In genomic region chr15:63251701-63252100, GRCh38 we compare ENCODE assay signal across 14 cellular contexts.
"Had no signal": no experiment of that assay in that cellular context is flagged by ENCODE, and none has a peak within 500 bp of the region (broad histone marks: within the 10 kb centered on the region; RNA-seq: fewer than 3 reads in every experiment).

No MANE protein-coding gene starts in this region.

- H3K27ac Mint-ChIP-seq: dendritic cell treated with granulocyte-macrophage colony-stimulating factor and Interleukin-4, amounts not matched to agents 40 ng/mL and 50 ng/mL, for 4 days; nephron progenitor cell had no signal

- H3K27me3 ChIP-seq: sigmoid colon, stomach had no signal

- H3K4me3 ChIP-seq: sigmoid colon, stomach, thoracic aorta had no signal

- H3K9me3 Mint-ChIP-seq: dendritic cell treated with granulocyte-macrophage colony-stimulating factor and Interleukin-4, amounts not matched to agents 40 ng/mL and 50 ng/mL, for 4 days; nephron progenitor cell had no signal

- H3K27me3 Mint-ChIP-seq: dendritic cell treated with granulocyte-macrophage colony-stimulating factor and Interleukin-4, amounts not matched to agents 40 ng/mL and 50 ng/mL, for 4 days had no signal

- H3K4me3 Mint-ChIP-seq: dendritic cell treated with granulocyte-macrophage colony-stimulating factor and Interleukin-4, amounts not matched to agents 40 ng/mL and 50 ng/mL, for 4 days; nephron progenitor cell had no signal

- DNase-seq: activated CD4-positive, alpha-beta T cell treated with anti-CD3 and anti-CD28 coated beads for 48 hours; activated CD8-positive, alpha-beta memory T cell treated with anti-CD3 and anti-CD28 coated beads for 24 hours; activated naive CD4-positive, alpha-beta T cell treated with anti-CD3 and anti-CD28 coated beads, Interleukin-2, amount 50 U/mL, for 16 hours; cerebellar nuclear complex; mammary epithelial cell; nephron progenitor cell; sigmoid colon; SK-N-SH; stimulated activated CD4-positive, alpha-beta T cell treated with anti-CD3 and anti-CD28 coated beads, Interleukin-15, amount 100 ng/mL, for 24 hours; stimulated activated CD4-positive, alpha-beta T cell treated with anti-CD3 and anti-CD28 coated beads, Interleukin-4, amount 100 ng/mL, for 24 hours; stomach; T-helper 1 cell had no signal

- H3K36me3 ChIP-seq: thoracic aorta had no signal

- H3K9me3 ChIP-seq: sigmoid colon, SK-N-SH, stomach, thoracic aorta had no signal

- H3K27ac ChIP-seq: sigmoid colon, stomach, thoracic aorta had no signal
